In the genomic region with DNA sequence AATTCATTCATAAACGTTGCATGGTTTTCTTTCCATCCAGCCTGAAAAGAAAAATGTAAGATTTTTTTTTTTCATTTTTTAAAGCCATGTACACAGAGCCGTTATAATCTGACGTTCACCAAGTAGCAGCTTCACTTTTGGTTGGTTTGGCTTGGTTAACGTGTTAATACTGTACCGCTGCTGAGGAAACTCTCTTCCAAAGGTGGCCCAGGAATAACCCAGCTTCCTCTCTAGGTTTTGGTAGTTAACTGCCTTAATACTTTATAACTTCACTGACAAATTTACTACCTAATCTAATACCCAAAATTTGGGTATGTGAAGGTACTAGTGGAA, we compare ENCODE assay signal across 8 cellular contexts. TPM values are rescaled to one million over a fixed set of nuclear protein-coding genes. Genes with fewer than 3 reads are reported as not detected.
DNase-seq lines count a peak whose midpoint lies in the region; ATAC-seq, FAIRE-seq and TF ChIP-seq lines count a peak whose summit lies in the region.

No MANE protein-coding gene starts in this region.

- H3K79me1 ChIP-seq in H1 (ENCODE audit: low read depth, low read length): no peaks in the 10 kb centered on the region

- peaks cover 36% of the 10 kb centered on the region for H3K36me3 Mint-ChIP-seq in nephron progenitor cell (ENCODE audit: low read depth)

- no peak overlapping the region for H4K8ac ChIP-seq in H1 (ENCODE audit: extremely low read depth, insufficient read depth, low read length)

- peaks cover 44% of the 10 kb centered on the region for H3K4me1 Mint-ChIP-seq in nephron progenitor cell

- peaks cover 22 to 43% (median 36%) of the 10 kb centered on the region in 10 experiments for H3K4me1 ChIP-seq in BLaER1 treated with 17β-estradiol and CSF1 and Interleukin-3, amounts not matched to agents 10 nM and 100 nM
- H3K4me1 ChIP-seq in OCI-LY1 (ENCODE audit: insufficient read depth, low read length, severe bottlenecking): peaks cover 35% of the 10 kb centered on the region
- H3K4me1 ChIP-seq in H1 (replicated peaks in 1 of 4; ENCODE audit: control insufficient read depth in 3 of 4, insufficient read depth in 4 of 4, low read length in 3 of 4): no peaks in the 10 kb centered on the region; a peak in 1 of 7 replicates

- no peak overlapping the region for H3K18ac ChIP-seq in H1 (ENCODE audit: extremely low read depth, low read length)

- POLR2A ChIA-PET in H1 (lab: Charles Lee; ENCODE audit: partially characterized antibody): interaction anchor here (0.6 to 2.9 kb wide), 11 partner anchors 11 to 407 kb away, joined by 3 to 23 read pairs (median 5); no protein-coding TSS in a partner anchor

- no peak for DNase-seq in H1 (ENCODE audit: low read depth in 1 of 2, low spot score in 2 of 2)
- no peak for DNase-seq in nephron progenitor cell
- DNase-seq in NCI-H2196 (lab: John Stamatoyannopoulos, UW; ENCODE audit: unreplicated experiment): no peak
- no peak for DNase-seq in activated CD8-positive, alpha-beta memory T cell treated with anti-CD3 and anti-CD28 coated beads, Interleukin-2, amount 50 U/mL, for 4 hours

- WGBS in H1 (ENCODE audit: extremely low coverage in 1 of 2, insufficient coverage in 1 of 2, insufficient read length in 1 of 2, insufficient replicate concordance in 2 of 2, low coverage in 1 of 2, low lambda C conversion rate in 2 of 2, missing lambda C conversion rate in 1 of 2), 2 experiments: 62% methylated on average over 5 of the region's 5 CpGs; no CpG with 5 or more reads in 1 of the 2 experiments

- ATAC-seq in HG03342 (IDR thresholded peaks at IDR 0.05; ENCODE audit: unreplicated experiment) (no peak), HG03439 (IDR thresholded peaks at IDR 0.05; ENCODE audit: unreplicated experiment) (no peak)

- peak overlapping the region; percentile 80 for H3K27ac Mint-ChIP-seq in nephron progenitor cell

- no peak overlapping the region for H2BK120ac ChIP-seq in H1 (replicated peaks; ENCODE audit: low read depth, low read length)

- peaks cover 6 to 13% (median 11%) of the 10 kb centered on the region in 11 experiments for H3K9me3 ChIP-seq in BLaER1 treated with 17β-estradiol and CSF1 and Interleukin-3, amounts not matched to agents 10 nM and 100 nM (replicated peaks in 1 of 11)
- peaks cover 7% of the 10 kb centered on the region; the same call in 1 of the 2 replicates for H3K9me3 ChIP-seq in OCI-LY1 (ENCODE audit: low read length)
- H3K9me3 ChIP-seq in H1 (ENCODE audit: insufficient read depth in 2 of 2, low read depth in 1 of 2, low read length in 1 of 2): no peaks in the 10 kb centered on the region

- H3K4ac ChIP-seq in H1 (replicated peaks; ENCODE audit: insufficient read length, low read depth, low read length): no peak overlapping the region

- no peak overlapping the region for H4K91ac ChIP-seq in H1 (replicated peaks; ENCODE audit: insufficient read length, low read length)

- no peaks in the 10 kb centered on the region for H3K27me3 ChIP-seq in BLaER1 treated with 17β-estradiol and CSF1 and Interleukin-3, amounts not matched to agents 10 nM and 100 nM
- no peaks in the 10 kb centered on the region for H3K27me3 ChIP-seq in OCI-LY1 (ENCODE audit: insufficient read depth, low read length)
- no peaks in the 10 kb centered on the region for H3K27me3 ChIP-seq in H1 (replicated peaks in 1 of 4; ENCODE audit: control insufficient read depth in 3 of 4, extremely low read depth in 1 of 4, insufficient read depth in 3 of 4, low read length in 3 of 4)

- no peak overlapping the region for H2BK15ac ChIP-seq in H1 (ENCODE audit: low read length)

- peak overlapping the region; percentile 90 to 98 (median 92) for H3K4me3 ChIP-seq in BLaER1 treated with 17β-estradiol and CSF1 and Interleukin-3, amounts not matched to agents 10 nM and 100 nM
- H3K4me3 ChIP-seq in OCI-LY1 (ENCODE audit: low read depth, low read length, poor library complexity, severe bottlenecking) (peak overlapping the region; percentile 73), H1 (ENCODE audit: extremely low read depth in 1 of 4, insufficient read depth in 2 of 4, low read depth in 3 of 4, low read length in 4 of 4) (peak overlapping the region; percentile 60 to 99 (median 92))

- no peak overlapping the region for H3K14ac ChIP-seq in H1 (ENCODE audit: insufficient read length)

- no peak for TF ChIP-seq RAD21 in H1 (IDR thresholded peaks at IDR 0.05 in 1 of 2, conservative IDR thresholded peaks at IDR 0.05 in 1 of 2; ENCODE audit: low read depth in 2 of 2, low read length in 2 of 2)

- no peaks in the 10 kb centered on the region for H3K27me3 Mint-ChIP-seq in nephron progenitor cell (ENCODE audit: low read depth, poor library complexity)

- H4K5ac ChIP-seq in H1 (ENCODE audit: insufficient read length, low read depth, low read length): peak overlapping the region; percentile 3

- no peak overlapping the region for H3K56ac ChIP-seq in H1 (replicated peaks; ENCODE audit: insufficient read length, low read depth, low read length)

- peak overlapping the region; percentile 98 to 99 (median 99) for H3K27ac ChIP-seq in BLaER1 treated with 17β-estradiol and CSF1 and Interleukin-3, amounts not matched to agents 10 nM and 100 nM
- H3K27ac ChIP-seq in OCI-LY1 (ENCODE audit: low read depth, low read length, poor library complexity, severe bottlenecking): peak overlapping the region; percentile 80
- H3K27ac ChIP-seq in H1 (ENCODE audit: low read depth, low read length): no peak overlapping the region

- no peaks in the 10 kb centered on the region for H3K9me2 ChIP-seq in OCI-LY1 (ENCODE audit: low read depth, low read length)

- TF ChIP-seq CTCF in OCI-LY1 (IDR thresholded peaks at IDR 0.05; ENCODE audit: low read length) (no peak), H1 (IDR thresholded peaks at IDR 0.05; ENCODE audit: control extremely low read depth in 1 of 3, insufficient read depth in 1 of 3, low read depth in 1 of 3, low read length in 3 of 3) (no peak), nephron progenitor cell (IDR thresholded peaks at IDR 0.05) (no peak)

- H2AFZ ChIP-seq in OCI-LY1 (ENCODE audit: low read length) (no peak overlapping the region), H1 (ENCODE audit: low read length) (no peak overlapping the region)

- H3K23ac ChIP-seq in H1 (ENCODE audit: insufficient read length): no peak overlapping the region

- CTCF ChIA-PET in H1 (lab: Charles Lee; ENCODE audit: partially characterized antibody): interaction anchor here (0.6 kb wide), 1 partner anchor 115 kb away, joined by 3 read pairs; no protein-coding TSS in a partner anchor

- H3K79me2 ChIP-seq in OCI-LY1 (ENCODE audit: insufficient read depth, low read length) (no peaks in the 10 kb centered on the region), H1 (ENCODE audit: control insufficient read depth in 1 of 2, insufficient read depth in 2 of 2, low read length in 2 of 2) (peaks cover 0 to 16% of the 10 kb centered on the region in 2 experiments; a peak in 2 of 4 replicates)

- no peak for TF ChIP-seq EP300 in H1 (IDR thresholded peaks at IDR 0.05; ENCODE audit: borderline replicate concordance in 1 of 2, low read depth in 2 of 2, low read length in 2 of 2)

- no peak overlapping the region for H2BK12ac ChIP-seq in H1 (ENCODE audit: low read depth, low read length)

- no peak for FAIRE-seq in H1 (lab: Jason Lieb, UNC)

- H3K4me2 ChIP-seq in BLaER1 treated with 17β-estradiol and CSF1 and Interleukin-3, amounts not matched to agents 10 nM and 100 nM: peak overlapping the region; percentile 75 to 97 (median 91)
- H3K4me2 ChIP-seq in OCI-LY1 (ENCODE audit: low read length) (peak overlapping the region; percentile 88), H1 (ENCODE audit: insufficient read depth in 1 of 2, low read depth in 2 of 2, low read length in 2 of 2) (peak overlapping the region; percentile 71 to 82)

- H2BK20ac ChIP-seq in H1 (ENCODE audit: low read length): no peak overlapping the region

- no peak overlapping the region for H2AK5ac ChIP-seq in H1 (ENCODE audit: low read depth, low read length)

- H3K9me3 Mint-ChIP-seq in nephron progenitor cell: peaks cover 9% of the 10 kb centered on the region

- no peaks in the 10 kb centered on the region for H3F3A ChIP-seq in OCI-LY1 (ENCODE audit: insufficient read depth, low read length)

- peak overlapping the region; percentile 99 to 100 (median 99) for H3K9ac ChIP-seq in BLaER1 treated with 17β-estradiol and CSF1 and Interleukin-3, amounts not matched to agents 10 nM and 100 nM
- H3K9ac ChIP-seq in OCI-LY1 (ENCODE audit: low read length) (peak overlapping the region; percentile 82), H1 (replicated peaks in 1 of 4; ENCODE audit: extremely low read depth in 1 of 4, low read depth in 3 of 4, low read length in 3 of 4) (no peak overlapping the region; a peak in 1 of 7 replicates)

- peaks cover 7% of the 10 kb centered on the region for H3K23me2 ChIP-seq in H1 (ENCODE audit: low read depth, low read length)

- H4K20me1 ChIP-seq in BLaER1 treated with 17β-estradiol and CSF1 and Interleukin-3, amounts not matched to agents 10 nM and 100 nM: peaks cover 0 to 12% (median 0%) of the 10 kb centered on the region in 11 experiments; a peak in 5 of 22 replicates
- H4K20me1 ChIP-seq in OCI-LY1 (ENCODE audit: insufficient read depth, low read length) (no peaks in the 10 kb centered on the region), H1 (replicated peaks in 1 of 2; ENCODE audit: control insufficient read depth in 1 of 2, insufficient read depth in 2 of 2, low read length in 2 of 2) (no peaks in the 10 kb centered on the region)

- TF ChIP-seq POLR2A in H1 (IDR thresholded peaks at IDR 0.05; ENCODE audit: control extremely low read depth in 1 of 2, low read depth in 2 of 2, low read length in 2 of 2): no peak

- peak overlapping the region; percentile 88 for H3K4me3 Mint-ChIP-seq in nephron progenitor cell

- no peak overlapping the region for H2BK5ac ChIP-seq in H1 (ENCODE audit: low read depth, low read length)

- H3K36me3 ChIP-seq in BLaER1 treated with 17β-estradiol and CSF1 and Interleukin-3, amounts not matched to agents 10 nM and 100 nM: peaks cover 31 to 66% (median 50%) of the 10 kb centered on the region in 11 experiments
- H3K36me3 ChIP-seq in OCI-LY1 (ENCODE audit: insufficient read depth, low read length) (peaks cover 64% of the 10 kb centered on the region), H1 (ENCODE audit: control insufficient read depth in 2 of 4, insufficient read depth in 4 of 4, low read length in 3 of 4) (peaks cover 0 to 53% (median 8%) of the 10 kb centered on the region in 4 experiments; a peak in 4 of 8 replicates)

TF ChIP-seq in H1, 55 proteins besides CTCF, POLR2A, EP300 and RAD21 (continues in another document):
- TF ChIP-seq KDM4A (IDR thresholded peaks at IDR 0.05; ENCODE audit: low read depth, low read length, severe bottlenecking): no peak
- TF ChIP-seq HDAC2 (IDR thresholded peaks at IDR 0.05; ENCODE audit: borderline replicate concordance in 1 of 2, low read depth in 2 of 2, low read length in 2 of 2): no peak

RNA-seq across cellular contexts. Expression of gene INTS6, which starts 1.7 kb away (rescaled TPM):
- 42.6 and 42.8 TPM in 2 replicates for total RNA-seq in H1 (2021; fragmentation: NEBNext Ultra II Directional; extraction: Animal tissue kit (Norgen Biotek cat#: 25700))
- 7.4 and 12.6 TPM in 2 replicates for polyA plus RNA-seq in H1 (2011; rRNA removed)
- 12.2 TPM for polyA plus RNA-seq in H1 (2011; cell fraction: cytosol; rRNA removed)
- 18.2 TPM for polyA plus RNA-seq in H1 (2011; cell fraction: nucleus; rRNA removed)
- 16.8 to 32.2 TPM (median 20.4 TPM) in 4 replicates for polyA plus RNA-seq in H1 (2012, experiment 1 of 2)
- 1.5 TPM for polyA plus RNA-seq in H1 (2012, experiment 2 of 2)
- polyA plus RNA-seq in H1 (2013, experiment 1 of 2): 16.3 TPM
- 17.7 TPM for polyA plus RNA-seq in H1 (2013, experiment 2 of 2)
- 95.8 and 153 TPM in 2 replicates for polyA minus RNA-seq in H1 (2011; rRNA and poly(A)+ RNA removed)
- polyA minus RNA-seq in H1 (2011; cell fraction: cytosol; rRNA and poly(A)+ RNA removed): 25.7 TPM
- 101 TPM for polyA minus RNA-seq in H1 (2011; cell fraction: nucleus; rRNA and poly(A)+ RNA removed)

Comparison
In these comparisons a context has a peak if more than half of its experiments do, and no peak if none do; other contexts are left out.
1. H3K9ac ChIP-seq: peak in BLaER1 treated with 17β-estradiol and CSF1 and Interleukin-3, amounts not matched to agents 10 nM and 100 nM (11 of 11) and OCI-LY1 (single experiment); none in H1 (0 of 4).
2. Peak in every context shown above with its lines, with median percentiles within 50 percentile points of each other: H3K4me2 ChIP-seq and H3K4me3 ChIP-seq.